In genomic region chr14:73180385-73180805, GRCh38 we compare ENCODE assay signal across 9 cellular contexts. TPM values are rescaled to one million over a fixed set of nuclear protein-coding genes. Genes with fewer than 3 reads are reported as not detected.
DNase-seq lines count a peak whose midpoint lies in the region; ATAC-seq and TF ChIP-seq lines count a peak whose summit lies in the region.
"Had no signal": no experiment of that assay in that cellular context is flagged by ENCODE, and none has a peak within 500 bp of the region (broad histone marks: within the 10 kb centered on the region; RNA-seq: fewer than 3 reads in every experiment).

No MANE protein-coding gene starts in this region.

- CTCF ChIA-PET in MCF 10A (lab: Yijun Ruan, JAX): no interaction called here

- TF ChIP-seq POLR2A in vagina (IDR thresholded peaks at IDR 0.05): no peak

- TF ChIP-seq CTCF in MCF 10A (IDR thresholded peaks at IDR 0.05; ENCODE audit: unreplicated experiment): no peak
- no peak for TF ChIP-seq CTCF in kidney epithelial cell (IDR thresholded peaks at IDR 0.05; ENCODE audit: insufficient read depth, low read length, poor library complexity, severe bottlenecking)
- TF ChIP-seq CTCF in vagina (IDR thresholded peaks at IDR 0.05): no peak

- H3K27ac Mint-ChIP-seq in activated T-cell treated with anti-CD3 and anti-CD28 coated beads, Interleukin-2, amount 50 U/mL, for 24 hours: peak overlapping the region; percentile 29
- peak overlapping the region; percentile 93 for H3K27ac Mint-ChIP-seq in MCF 10A (ENCODE audit: low read depth, unreplicated experiment)

- no TSS peak for BruUV-seq in MCF 10A (replicated peaks; lab: Mats Ljungman, UMichigan)

- H3K27me3 ChIP-seq in kidney epithelial cell (ENCODE audit: control insufficient read depth, insufficient read depth, low read length) (no peaks in the 10 kb centered on the region), vagina (no peaks in the 10 kb centered on the region), H7 (ENCODE audit: control insufficient read depth, insufficient read depth, low read length) (no peaks in the 10 kb centered on the region)
- H3K27me3 ChIP-seq: BLaER1 had no signal

- intact Hi-C loops in MCF 10A (cut with micrococcal nuclease) (no loop called here), vagina (cut with DNase I) (no loop called here)

- peaks cover 53% of the 10 kb centered on the region for H3K36me3 Mint-ChIP-seq in activated T-cell treated with anti-CD3 and anti-CD28 coated beads, Interleukin-2, amount 50 U/mL, for 24 hours (ENCODE audit: low read depth)
- peaks cover 57% of the 10 kb centered on the region for H3K36me3 Mint-ChIP-seq in MCF 10A (ENCODE audit: insufficient read depth, unreplicated experiment)

- no peak overlapping the region for H3K4me3 Mint-ChIP-seq in activated T-cell treated with anti-CD3 and anti-CD28 coated beads, Interleukin-2, amount 50 U/mL, for 24 hours
- H3K4me3 Mint-ChIP-seq in MCF 10A (ENCODE audit: unreplicated experiment): no peak overlapping the region

- no peak for ATAC-seq in GM19035 (IDR thresholded peaks at IDR 0.05; ENCODE audit: unreplicated experiment)

- no peaks in the 10 kb centered on the region for H3K9me3 Mint-ChIP-seq in activated T-cell treated with anti-CD3 and anti-CD28 coated beads, Interleukin-2, amount 50 U/mL, for 24 hours
- no peaks in the 10 kb centered on the region for H3K9me3 Mint-ChIP-seq in MCF 10A (ENCODE audit: unreplicated experiment)

- peak overlapping the region; percentile 65 for H3K27ac ChIP-seq in vagina
- H3K27ac ChIP-seq: BLaER1 had no signal

- no peaks in the 10 kb centered on the region for H3K27me3 Mint-ChIP-seq in activated T-cell treated with anti-CD3 and anti-CD28 coated beads, Interleukin-2, amount 50 U/mL, for 24 hours
- H3K27me3 Mint-ChIP-seq in MCF 10A (ENCODE audit: insufficient read depth, unreplicated experiment): no peaks in the 10 kb centered on the region

- POLR2A ChIA-PET in MCF 10A (lab: Yijun Ruan, JAX): interaction anchor here (0.7 to 1.4 kb wide), 4 partner anchors 18 to 283 kb away, joined by 3 to 5 read pairs (median 4); no protein-coding TSS in a partner anchor

- H3K36me3 ChIP-seq in kidney epithelial cell (ENCODE audit: control insufficient read depth, insufficient read depth, low read length) (no peaks in the 10 kb centered on the region), vagina (no peaks in the 10 kb centered on the region), H7 (replicated peaks; ENCODE audit: control insufficient read depth, insufficient read depth, low read length) (peaks cover 2% of the 10 kb centered on the region)

- DNase-seq in activated T-cell treated with anti-CD3 and anti-CD28 coated beads, Interleukin-2, amount 50 U/mL, for 24 hours: no peak
- no peak for DNase-seq in activated T-cell treated with anti-CD3 and anti-CD28 coated beads, Interleukin-2, amount 50 U/mL, for 1 hour
- DNase-seq in MCF 10A (ENCODE audit: unreplicated experiment) (peak; percentile 82), kidney epithelial cell (ENCODE audit: low read depth) (peak; percentile 7), vagina (ENCODE audit: extremely low spot score in 2 of 2) (no peak), DMS79 treated with DMSO at 0.1 percent for 48 hours (lab: John Stamatoyannopoulos, UW) (no peak), H7 (no peak)

- peaks cover 24% of the 10 kb centered on the region for H3K4me1 ChIP-seq in vagina
- H3K4me1 ChIP-seq: BLaER1 had no signal

- H3K4me1 Mint-ChIP-seq in activated T-cell treated with anti-CD3 and anti-CD28 coated beads, Interleukin-2, amount 50 U/mL, for 24 hours (ENCODE audit: low read depth): no peaks in the 10 kb centered on the region
- H3K4me1 Mint-ChIP-seq in MCF 10A (ENCODE audit: insufficient read depth, unreplicated experiment): peaks cover 13% of the 10 kb centered on the region

- H3K9me3 ChIP-seq in vagina: no peaks in the 10 kb centered on the region
- H3K9me3 ChIP-seq: BLaER1 had no signal

- H3K4me3 ChIP-seq in kidney epithelial cell (ENCODE audit: low read depth, low read length): no peak overlapping the region
- no peak overlapping the region for H3K4me3 ChIP-seq in vagina
- no peak overlapping the region for H3K4me3 ChIP-seq in H7 (ENCODE audit: insufficient read depth, low read depth, low read length)
- H3K4me3 ChIP-seq: BLaER1 had no signal

RNA-seq across cellular contexts. Expression of gene PSEN1, which starts 44.1 kb away (rescaled TPM):
- total RNA-seq in MCF 10A (2022) (55.1 and 64.5 TPM in 2 replicates), kidney epithelial cell (66.4 and 73.6 TPM in 2 replicates), vagina (47.1 TPM)
- total RNA-seq in H7 (2014; rRNA removed; shearing (Covaris generic)): 13.4 and 18.8 TPM in 2 replicates

RNA-seq across cellular contexts. Expression of gene PAPLN, which starts 56.9 kb away (rescaled TPM):
- 2.1 and 2.8 TPM in 2 replicates for total RNA-seq in MCF 10A (2022)
- 23.3 and 31.9 TPM in 2 replicates for total RNA-seq in kidney epithelial cell
- total RNA-seq in vagina: 16.2 TPM
- 1.0 and 2.2 TPM in 2 replicates for total RNA-seq in H7 (2014; rRNA removed; shearing (Covaris generic))

Comparison
In these comparisons a context has a peak if more than half of its experiments do, and no peak if none do; other contexts are left out.
1. DNase-seq: peak in MCF 10A (single experiment) and kidney epithelial cell (single experiment); none in activated T-cell treated with anti-CD3 and anti-CD28 coated beads, Interleukin-2, amount 50 U/mL, for 24 hours (single experiment), activated T-cell treated with anti-CD3 and anti-CD28 coated beads, Interleukin-2, amount 50 U/mL, for 1 hour (single experiment), vagina (0 of 2), DMS79 treated with DMSO at 0.1 percent for 48 hours (single experiment) and H7 (single experiment).